In the genomic region with DNA sequence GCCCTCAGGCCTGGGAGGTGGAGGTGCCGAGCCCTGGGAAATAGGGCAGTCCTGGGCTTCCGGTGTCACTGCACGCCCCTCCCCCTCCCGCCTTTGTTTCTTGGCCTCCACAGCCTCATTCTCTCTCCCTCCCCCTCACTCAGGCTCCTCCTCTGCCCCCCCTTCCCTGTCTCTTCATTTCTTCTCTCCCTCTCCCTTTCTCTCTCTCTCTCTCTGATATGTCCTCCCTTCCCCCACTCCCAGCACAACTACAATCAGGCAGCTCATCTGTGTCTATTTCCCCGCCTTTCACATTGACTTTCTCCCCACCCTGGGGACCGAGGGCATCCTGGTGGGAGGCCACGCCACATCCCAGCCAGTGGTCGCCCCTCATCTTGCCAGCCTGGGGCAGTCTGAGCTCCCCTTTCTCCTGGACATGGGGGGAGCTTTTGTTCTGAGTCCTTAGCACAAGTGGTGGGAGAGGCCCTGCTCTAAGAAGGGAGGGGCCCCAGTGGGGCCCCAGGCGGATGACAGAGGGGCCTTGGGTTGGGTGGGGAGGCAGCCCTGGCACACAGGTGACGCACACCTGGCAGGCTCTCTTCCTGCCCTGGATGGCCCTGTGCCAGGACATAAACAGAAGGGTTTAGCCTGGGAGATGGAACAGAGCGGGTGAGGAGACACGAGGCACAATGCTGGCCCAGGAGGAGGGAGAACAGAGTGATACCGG, we compare ENCODE assay signal across 1 cellular context.
TF ChIP-seq lines count a peak whose summit lies in the region.

No MANE protein-coding gene starts in this region.

TF ChIP-seq in HEK293, 187 proteins besides CTCF, POLR2A, EP300 and RAD21 (continued from another document):
- TF ChIP-seq ZNF398 (tag by site-specific recombination; IDR thresholded peaks at IDR 0.05) (peak; percentile 72), ZIC2 (tag by site-specific recombination; IDR thresholded peaks at IDR 0.05) (0 out of 2 replicates have a peak, but pooled peaks have one; percentile 29), PRDM1 (tag by site-specific recombination; IDR thresholded peaks at IDR 0.05) (peak; percentile 76), SP3 (tag by site-specific recombination; IDR thresholded peaks at IDR 0.05) (0 out of 2 replicates have a peak, but pooled peaks have one; percentile 23), ZNF248 (tag by site-specific recombination; IDR thresholded peaks at IDR 0.05) (no peak), SP2 (tag by site-specific recombination; IDR thresholded peaks at IDR 0.05) (peak; percentile 39; the same call in 1 of the 2 replicates), ZNF239 (tag by site-specific recombination; IDR thresholded peaks at IDR 0.05) (no peak), ZNF544 (tag by site-specific recombination; IDR thresholded peaks at IDR 0.05) (no peak)
- TF ChIP-seq, protein P1, sequence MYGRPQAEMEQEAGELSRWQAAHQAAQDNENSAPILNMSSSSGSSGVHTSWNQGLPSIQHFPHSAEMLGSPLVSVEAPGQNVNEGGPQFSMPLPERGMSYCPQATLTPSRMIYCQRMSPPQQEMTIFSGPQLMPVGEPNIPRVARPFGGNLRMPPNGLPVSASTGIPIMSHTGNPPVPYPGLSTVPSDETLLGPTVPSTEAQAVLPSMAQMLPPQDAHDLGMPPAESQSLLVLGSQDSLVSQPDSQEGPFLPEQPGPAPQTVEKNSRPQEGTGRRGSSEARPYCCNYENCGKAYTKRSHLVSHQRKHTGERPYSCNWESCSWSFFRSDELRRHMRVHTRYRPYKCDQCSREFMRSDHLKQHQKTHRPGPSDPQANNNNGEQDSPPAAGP (tag by site-specific recombination; IDR thresholded peaks at IDR 0.05), result peak; percentile 56; the same call in 1 of the 2 replicates
